In the genomic region with DNA sequence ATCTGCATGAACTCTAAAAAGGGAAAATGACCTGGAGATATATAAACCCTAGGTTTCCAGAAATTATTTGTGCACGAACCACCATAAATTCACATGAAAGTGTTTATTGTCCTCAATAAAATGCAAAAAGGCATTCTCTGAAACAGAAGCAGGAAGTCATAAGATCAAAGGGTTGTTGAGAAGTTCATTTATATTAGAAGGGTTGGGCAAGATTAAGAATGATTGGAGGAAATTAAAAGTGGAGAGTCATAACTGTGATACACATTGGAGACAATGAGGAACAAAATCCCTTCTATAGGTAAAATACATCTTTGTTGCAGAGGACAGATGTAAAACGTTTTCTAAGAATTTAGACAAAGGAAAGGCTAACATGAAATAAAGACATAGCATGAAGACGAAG, we compare ENCODE assay signal across 24 cellular contexts.
A peak's percentile ranks its signal among the peaks of the same experiment; 100 is the strongest.
DNase-seq lines count a peak whose midpoint lies in the region; ATAC-seq and TF ChIP-seq lines count a peak whose summit lies in the region.
"Had no signal": no experiment of that assay in that cellular context is flagged by ENCODE, and none has a peak within 500 bp of the region (broad histone marks: within the 10 kb centered on the region; RNA-seq: fewer than 3 reads in every experiment).

No MANE protein-coding gene starts in this region.

- no peaks in the 10 kb centered on the region for H3K4me1 ChIP-seq in smooth muscle cell (ENCODE audit: low read depth)
- no peaks in the 10 kb centered on the region for H3K4me1 ChIP-seq in gastrocnemius medialis
- H3K4me1 ChIP-seq: BE2C, BLaER1 had no signal

- TF ChIP-seq CTCF in neural crest cell (conservative IDR thresholded peaks at IDR 0.05) (no peak), smooth muscle cell (IDR thresholded peaks at IDR 0.05; ENCODE audit: borderline replicate concordance, insufficient read depth, poor library complexity, severe bottlenecking) (no peak), gastrocnemius medialis (IDR thresholded peaks at IDR 0.05 in 4 of 5, conservative IDR thresholded peaks at IDR 0.05 in 1 of 5) (no peak)

- H3K27ac Mint-ChIP-seq in neural crest cell (ENCODE audit: unreplicated experiment) = peak overlapping the region; percentile 52
- H3K27ac Mint-ChIP-seq in immature natural killer cell = no peak overlapping the region
- H3K27ac Mint-ChIP-seq: CD4-positive, alpha-beta memory T cell; CD4-positive, CD25-positive, alpha-beta regulatory T cell had no signal

- in situ Hi-C loops in gastrocnemius medialis (cut with MboI; ENCODE audit: low sequenced_read_pairs in 4 of 4) = no loop called here

- no peaks in the 10 kb centered on the region for H3K79me2 ChIP-seq in smooth muscle cell (ENCODE audit: low read depth)

- ATAC-seq in left colon (peak; percentile 88), gastrocnemius medialis (no peak)
- ATAC-seq: GM12878 had no signal

- H3K9me3 Mint-ChIP-seq in neural crest cell = peaks cover 2% of the 10 kb centered on the region
- peaks cover 5 to 33% (median 11%) of the 10 kb centered on the region in 6 donors for H3K9me3 Mint-ChIP-seq in immature natural killer cell

- no peaks in the 10 kb centered on the region for H3K9me3 ChIP-seq in smooth muscle cell (replicated peaks; ENCODE audit: low read depth)
- no peaks in the 10 kb centered on the region for H3K9me3 ChIP-seq in gastrocnemius medialis
- H3K9me3 ChIP-seq: BE2C, BLaER1 had no signal

- H3K27me3 Mint-ChIP-seq in neural crest cell (ENCODE audit: low read depth) (no peaks in the 10 kb centered on the region), immature natural killer cell (ENCODE audit: low read depth in 3 of 3) (peaks cover 0 to 3% (median 2%) of the 10 kb centered on the region in 3 donors)
- H3K27me3 Mint-ChIP-seq: CD4-positive, alpha-beta memory T cell; CD4-positive, CD25-positive, alpha-beta regulatory T cell had no signal

- no peak for DNase-seq in left colon
- no peak for DNase-seq in neural crest cell (ENCODE audit: low read depth, low spot score)
- DNase-seq in smooth muscle cell (lab: John Stamatoyannopoulos, UW; ENCODE audit: unreplicated experiment) = no peak
- DNase-seq in gastrocnemius medialis = no peak
- DNase-seq in immature natural killer cell = no peak
- no peak for DNase-seq in ecto neural progenitor cell (ENCODE audit: low spot score)
- DNase-seq: 8988T; ACHN; BE2C; C1 segment of cervical spinal cord; CD4-positive, alpha-beta memory T cell; CD4-positive, CD25-positive, alpha-beta regulatory T cell; CD8-positive, alpha-beta memory T cell; COR-L47; DMS 273 treated with DMSO at 0.1 percent for 48 hours; DMS153; DMS53; DMS79; DND-41; EL; GDM1 had no signal

- peak overlapping the region; percentile 16 for H2AFZ ChIP-seq in smooth muscle cell (ENCODE audit: low read depth)

- intact Hi-C loops in left colon (cut with DNase I, micrococcal nuclease) = no loop called here
- intact Hi-C loops in gastrocnemius medialis (cut with DNase I; ENCODE audit: low total_unique reads) = no loop called here

- TF ChIP-seq POLR2A in gastrocnemius medialis (IDR thresholded peaks at IDR 0.05) = no peak

- H3K4me3 ChIP-seq in smooth muscle cell (no peak overlapping the region), gastrocnemius medialis (no peak overlapping the region)
- H3K4me3 ChIP-seq: BLaER1, GM12878 had no signal

- no peaks in the 10 kb centered on the region for H4K20me1 ChIP-seq in smooth muscle cell (ENCODE audit: low read depth)
- H4K20me1 ChIP-seq: BLaER1 had no signal

- H3K36me3 ChIP-seq in smooth muscle cell (ENCODE audit: low read depth) (no peaks in the 10 kb centered on the region), gastrocnemius medialis (no peaks in the 10 kb centered on the region)
- H3K36me3 ChIP-seq: BE2C, BLaER1 had no signal

- no peaks in the 10 kb centered on the region for H3F3A ChIP-seq in smooth muscle cell (ENCODE audit: low read depth)

- H3K36me3 Mint-ChIP-seq in neural crest cell (ENCODE audit: low read depth) (no peaks in the 10 kb centered on the region), immature natural killer cell (no peaks in the 10 kb centered on the region)
- H3K36me3 Mint-ChIP-seq: CD14-positive monocyte; CD4-positive, CD25-positive, alpha-beta regulatory T cell; CD8-positive, alpha-beta memory T cell had no signal

- H3K9ac ChIP-seq in smooth muscle cell (ENCODE audit: low read depth) = no peak overlapping the region
- H3K9ac ChIP-seq: BLaER1 had no signal

- H3K4me2 ChIP-seq in smooth muscle cell = no peak overlapping the region
- H3K4me2 ChIP-seq: BLaER1 had no signal

- no peak overlapping the region for H3K4me3 Mint-ChIP-seq in neural crest cell
- no peak overlapping the region for H3K4me3 Mint-ChIP-seq in immature natural killer cell
- H3K4me3 Mint-ChIP-seq: CD14-positive monocyte; CD4-positive, alpha-beta memory T cell; CD4-positive, CD25-positive, alpha-beta regulatory T cell had no signal

- H3K27ac ChIP-seq in smooth muscle cell (ENCODE audit: low read depth) = no peak overlapping the region
- H3K27ac ChIP-seq in gastrocnemius medialis = no peak overlapping the region
- H3K27ac ChIP-seq: BLaER1 had no signal

- H3K4me1 Mint-ChIP-seq in neural crest cell = peaks cover 33% of the 10 kb centered on the region
- no peaks in the 10 kb centered on the region for H3K4me1 Mint-ChIP-seq in immature natural killer cell
- H3K4me1 Mint-ChIP-seq: CD14-positive monocyte; CD4-positive, alpha-beta memory T cell; CD4-positive, CD25-positive, alpha-beta regulatory T cell; CD8-positive, alpha-beta memory T cell had no signal

- 53% methylated on average over 3 of the region's 3 CpGs for WGBS in smooth muscle cell (ENCODE audit: low lambda C conversion rate)

- H3K27me3 ChIP-seq in smooth muscle cell (ENCODE audit: low read depth) (no peaks in the 10 kb centered on the region), gastrocnemius medialis (no peaks in the 10 kb centered on the region)
- H3K27me3 ChIP-seq: BE2C, BLaER1 had no signal
